In genomic region chr11:15793032-15793996, GRCh38 we compare ENCODE assay signal across 16 cellular contexts.
DNase-seq lines count a peak whose midpoint lies in the region; ATAC-seq and TF ChIP-seq lines count a peak whose summit lies in the region.
"Had no signal": no experiment of that assay in that cellular context is flagged by ENCODE, and none has a peak within 500 bp of the region (broad histone marks: within the 10 kb centered on the region; RNA-seq: fewer than 3 reads in every experiment).

No MANE protein-coding gene starts in this region.

- no peaks in the 10 kb centered on the region for H4K20me1 ChIP-seq in SK-N-SH (ENCODE audit: insufficient read depth)

- no peak for TF ChIP-seq RAD21 in SK-N-SH (IDR thresholded peaks at IDR 0.05; ENCODE audit: low read length)

- H3K27ac ChIP-seq in SK-N-SH (ENCODE audit: low read depth in 2 of 2, low read length in 1 of 2) (peak overlapping the region in 1 of 2 experiments; percentile 73; a peak in 2 of 4 replicates), left ventricle myocardium inferior (replicated peaks) (peak overlapping the region; percentile 47), thoracic aorta (peak overlapping the region; percentile 1 to 69)
- H3K27ac ChIP-seq: SK-N-MC had no signal

- intact Hi-C loops in left ventricle myocardium inferior (cut with micrococcal nuclease): no loop called here

- DNase-seq in SK-N-SH: no peak
- DNase-seq in astrocyte of the hippocampus (ENCODE audit: low read depth, low spot score): peak; percentile 55
- DNase-seq in left ventricle myocardium inferior: no peak
- no peak for DNase-seq in thoracic aorta (ENCODE audit: low spot score)
- DNase-seq in activated CD8-positive, alpha-beta memory T cell treated with anti-CD3 and anti-CD28 coated beads, Interleukin-2, amount 50 U/mL, for 4 hours: no peak
- DNase-seq in Ammon's horn (ENCODE audit: low spot score): no peak
- DNase-seq: 8988T; activated CD4-positive, alpha-beta T cell treated with anti-CD3 and anti-CD28 coated beads for 48 hours; foreskin melanocyte; H9; NCI-H1436; NCI-H748 treated with DMSO at 0.1 percent for 48 hours; nephron progenitor cell had no signal

- H3K9me2 ChIP-seq in SK-N-SH: no peaks in the 10 kb centered on the region

- peaks cover 6% of the 10 kb centered on the region for H3F3A ChIP-seq in SK-N-SH (replicated peaks; ENCODE audit: insufficient read depth)

- H3K36me3 ChIP-seq in SK-N-SH (replicated peaks in 1 of 2; ENCODE audit: control insufficient read depth in 1 of 2, insufficient read depth in 2 of 2, low read length in 1 of 2) (no peaks in the 10 kb centered on the region), left ventricle myocardium inferior (no peaks in the 10 kb centered on the region), thoracic aorta (no peaks in the 10 kb centered on the region)

- TF ChIP-seq CTCF in SK-N-SH (IDR thresholded peaks at IDR 0.05) (no peak), left ventricle myocardium inferior (IDR thresholded peaks at IDR 0.05; ENCODE audit: borderline replicate concordance) (no peak), thoracic aorta (IDR thresholded peaks at IDR 0.05) (no peak)

- 0 out of 2 replicates have a peak overlapping the region, but pooled peaks have one; percentile 27 for H3K9ac ChIP-seq in SK-N-SH

- WGBS in SK-N-SH (ENCODE audit: low lambda C conversion rate): 22% methylated on average over 5 of the region's 5 CpGs

- H3K27me3 ChIP-seq in SK-N-SH (ENCODE audit: insufficient read depth): no peaks in the 10 kb centered on the region
- no peaks in the 10 kb centered on the region for H3K27me3 ChIP-seq in left ventricle myocardium inferior (ENCODE audit: low read depth)
- no peaks in the 10 kb centered on the region for H3K27me3 ChIP-seq in thoracic aorta (replicated peaks; ENCODE audit: insufficient read depth)

- TF ChIP-seq EP300 in SK-N-SH (IDR thresholded peaks at IDR 0.05; ENCODE audit: borderline replicate concordance in 1 of 2, low read depth in 1 of 2, low read length in 1 of 2): no peak

- ATAC-seq in SK-N-SH treated with all-trans-retinoic acid at 6 μM for 48 hours (no peak), thoracic aorta (ENCODE audit: insufficient number of reproducible peaks, low FRiP score, low read depth) (peak; percentile 97), GM19035 (IDR thresholded peaks at IDR 0.05; ENCODE audit: unreplicated experiment) (no peak)

- H3K79me2 ChIP-seq in SK-N-SH (ENCODE audit: insufficient read depth): no peaks in the 10 kb centered on the region

- no peak overlapping the region for H3K4me2 ChIP-seq in SK-N-SH

- no peaks in the 10 kb centered on the region for H3K9me3 ChIP-seq in SK-N-SH
- peaks cover 16% of the 10 kb centered on the region for H3K9me3 ChIP-seq in left ventricle myocardium inferior (replicated peaks)
- H3K9me3 ChIP-seq in thoracic aorta: no peaks in the 10 kb centered on the region

- H3K4me3 ChIP-seq in SK-N-SH (ENCODE audit: low read depth in 2 of 2, low read length in 1 of 2) (no peak overlapping the region), left ventricle myocardium inferior (no peak overlapping the region), thoracic aorta (no peak overlapping the region)
- H3K4me3 ChIP-seq: SK-N-MC had no signal

- no peaks in the 10 kb centered on the region for H3K4me1 ChIP-seq in SK-N-SH (ENCODE audit: control insufficient read depth in 1 of 2, insufficient read depth in 2 of 2, low read depth in 1 of 2, low read length in 1 of 2)
- H3K4me1 ChIP-seq in left ventricle myocardium inferior: no peaks in the 10 kb centered on the region
- peaks cover 7 to 9% of the 10 kb centered on the region in 2 donors for H3K4me1 ChIP-seq in thoracic aorta (ENCODE audit: control insufficient read depth in 1 of 2, low read depth in 2 of 2)

- POLR2A ChIA-PET in SK-N-SH (lab: Yijun Ruan, JAX): no interaction called here

- CTCF ChIA-PET in SK-N-SH (lab: Yijun Ruan, JAX): interaction anchor here (1.1 kb wide), 1 partner anchor 9 kb away, joined by 3 read pairs; no protein-coding TSS in a partner anchor

- no peak overlapping the region for H2AFZ ChIP-seq in SK-N-SH (ENCODE audit: low read depth)

TF ChIP-seq in SK-N-SH, 30 proteins besides CTCF, POLR2A, EP300 and RAD21:
- no peak for TF ChIP-seq USF2 (IDR thresholded peaks at IDR 0.05; ENCODE audit: borderline replicate concordance, low read depth, low read length)
- no peak for TF ChIP-seq FOXJ3 (CRISPR knock-in tag; IDR thresholded peaks at IDR 0.05)
- no peak for TF ChIP-seq TCF12 (IDR thresholded peaks at IDR 0.05)
- no peak for TF ChIP-seq MXI1 (IDR thresholded peaks at IDR 0.05; ENCODE audit: low read depth, low read length)
- no peak for TF ChIP-seq SIN3A (IDR thresholded peaks at IDR 0.05; ENCODE audit: borderline replicate concordance, low read depth, low read length)
- TF ChIP-seq YY1 (IDR thresholded peaks at IDR 0.05; ENCODE audit: low read depth): no peak
- TF ChIP-seq FOSL2 (IDR thresholded peaks at IDR 0.05; ENCODE audit: borderline replicate concordance, low read depth): no peak
- no peak for TF ChIP-seq GATA2 (CRISPR knock-in tag; IDR thresholded peaks at IDR 0.05)
- TF ChIP-seq TAF1 (IDR thresholded peaks at IDR 0.05; ENCODE audit: borderline replicate concordance, low read depth, low read length): no peak
- no peak for TF ChIP-seq JUND (IDR thresholded peaks at IDR 0.05)
- no peak for TF ChIP-seq RXRA (IDR thresholded peaks at IDR 0.05; ENCODE audit: borderline replicate concordance, low read depth)
- no peak for TF ChIP-seq MAX (IDR thresholded peaks at IDR 0.05; ENCODE audit: low read depth)
- no peak for TF ChIP-seq USF1 (IDR thresholded peaks at IDR 0.05; ENCODE audit: borderline replicate concordance, low read depth)
- no peak for TF ChIP-seq CHD2 (IDR thresholded peaks at IDR 0.05; ENCODE audit: low read length, partially characterized antibody)

TF ChIP-seq in SK-N-SH treated with all-trans-retinoic acid at 6 μM for 48 hours, 23 proteins besides CTCF, POLR2A, EP300 and RAD21:
- no peak for TF ChIP-seq TOX (CRISPR knock-in tag; IDR thresholded peaks at IDR 0.05; ENCODE audit: borderline replicate concordance)
